ENCODE assay signal across 18 cellular contexts in genomic region chr3:1079641-1080040, GRCh38.
A peak's percentile ranks its signal among the peaks of the same experiment; 100 is the strongest.
DNase-seq lines count a peak whose midpoint lies in the region; ATAC-seq, FAIRE-seq and TF ChIP-seq lines count a peak whose summit lies in the region.
"Had no signal": no experiment of that assay in that cellular context is flagged by ENCODE, and none has a peak within 500 bp of the region (broad histone marks: within the 10 kb centered on the region; RNA-seq: fewer than 3 reads in every experiment).

No MANE protein-coding gene starts in this region.

- H3K9ac ChIP-seq in OCI-LY3 (ENCODE audit: low read length), result no peak overlapping the region; the same call in 1 of the 2 replicates

- 0 out of 2 replicates have a peak overlapping the region, but pooled peaks have one; percentile 11 for H3K27ac ChIP-seq in OCI-LY3 (ENCODE audit: low read length)
- H3K27ac ChIP-seq: C4-2B, HL-60 had no signal

- H4K20me1 ChIP-seq in OCI-LY3 (ENCODE audit: insufficient read depth, low read length), result no peaks in the 10 kb centered on the region

- H2AFZ ChIP-seq in OCI-LY3 (ENCODE audit: low read depth, low read length), result peak overlapping the region; percentile 68

- H3K36me3 ChIP-seq in OCI-LY3 (replicated peaks; ENCODE audit: low read depth, low read length), result peaks cover 21% of the 10 kb centered on the region

- H3K9me3 ChIP-seq in OCI-LY3 (ENCODE audit: insufficient read depth, low read length), result 0 out of 2 replicates have a peak, but pooled peaks cover 4% of the 10 kb centered on the region

- no peak for TF ChIP-seq CTCF in OCI-LY3 (IDR thresholded peaks at IDR 0.05; ENCODE audit: low read depth, low read length)

- H3K79me2 ChIP-seq in OCI-LY3 (ENCODE audit: low read length), result no peaks in the 10 kb centered on the region

- TF ChIP-seq POLR2A in erythroblast (IDR thresholded peaks at IDR 0.05; ENCODE audit: low read length), result no peak

- no peak for ATAC-seq in GM19035 (IDR thresholded peaks at IDR 0.05; ENCODE audit: unreplicated experiment)
- ATAC-seq: HCT116 had no signal

- FAIRE-seq in islet of Langerhans (lab: Jason Lieb, UNC), result peak; percentile 27
- FAIRE-seq: A204.1 had no signal

- peaks cover 39% of the 10 kb centered on the region for H3K4me1 ChIP-seq in OCI-LY3 (ENCODE audit: low read length)

- DNase-seq in COLO668 (lab: John Stamatoyannopoulos, UW; ENCODE audit: unreplicated experiment) (peak; percentile 7), erythroblast (lab: John Stamatoyannopoulos, UW) (no peak), NCI-H2107 (lab: John Stamatoyannopoulos, UW) (no peak)
- DNase-seq: ACHN; Calu3; CD4-positive, alpha-beta T cell; DMS79 treated with DMSO at 0.1 percent for 48 hours; GF-D8; GOT3; H7; HFFc6 had no signal

- no peak overlapping the region for H3K4me2 ChIP-seq in OCI-LY3 (ENCODE audit: low read length)

- no peaks in the 10 kb centered on the region for H3K27me3 ChIP-seq in OCI-LY3 (ENCODE audit: low read depth, low read length)

- no peak overlapping the region for H3K4me3 ChIP-seq in OCI-LY3 (ENCODE audit: low read length)
